In the genomic region with DNA sequence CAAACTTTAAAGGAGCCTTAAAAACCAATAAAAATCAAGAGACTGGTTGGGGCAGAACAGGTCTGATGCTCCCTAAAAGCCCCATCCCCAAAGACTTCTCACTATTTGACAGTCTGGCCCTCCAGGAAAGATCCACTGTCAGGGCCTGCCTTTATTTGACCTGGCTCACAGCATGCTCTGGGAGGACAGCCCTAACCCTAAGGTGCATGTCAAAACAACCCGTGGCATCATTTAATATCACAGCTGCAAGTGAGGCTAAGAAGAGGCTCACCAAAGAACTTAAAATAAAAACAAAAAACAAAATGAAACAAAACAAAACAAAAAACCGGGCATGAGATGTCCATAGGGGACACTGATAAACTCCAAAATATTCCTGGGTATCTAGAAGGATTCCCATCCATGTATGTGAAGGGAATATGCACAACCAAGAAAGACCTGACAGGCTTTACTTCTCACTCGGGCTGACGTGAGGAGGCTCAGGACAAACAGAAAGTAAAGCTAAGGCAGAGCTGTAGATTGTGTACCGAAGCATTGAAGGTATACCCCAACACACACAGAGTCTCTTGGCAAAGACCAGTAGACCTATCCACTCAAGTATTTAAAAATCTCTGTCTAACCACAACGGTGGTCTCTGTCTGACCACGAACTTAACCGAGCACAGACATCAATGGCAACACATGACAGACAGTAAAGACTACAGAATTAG, we compare ENCODE assay signal across 10 cellular contexts. TPM values are rescaled to one million over a fixed set of nuclear protein-coding genes. Genes with fewer than 3 reads are reported as not detected.
DNase-seq lines count a peak whose midpoint lies in the region; ATAC-seq and TF ChIP-seq lines count a peak whose summit lies in the region.
"Had no signal": no experiment of that assay in that cellular context is flagged by ENCODE, and none has a peak within 500 bp of the region (broad histone marks: within the 10 kb centered on the region; RNA-seq: fewer than 3 reads in every experiment).

No MANE protein-coding gene starts in this region.

- H3K9me3 Mint-ChIP-seq in HFFc6: no peaks in the 10 kb centered on the region
- H3K9me3 Mint-ChIP-seq: mesothelial cell of epicardium had no signal

- peak overlapping the region; percentile 23 for H3K4me3 ChIP-seq in OCI-LY1 (ENCODE audit: low read depth, low read length, poor library complexity, severe bottlenecking)
- H3K4me3 ChIP-seq in mononuclear cell (ENCODE audit: low read length): peak overlapping the region; percentile 7
- H3K4me3 ChIP-seq in upper lobe of left lung: no peak overlapping the region
- H3K4me3 ChIP-seq: suprapubic skin had no signal

- peak overlapping the region; percentile 39 for H3K4me2 ChIP-seq in OCI-LY1 (ENCODE audit: low read length)

- peak; percentile 45 for ATAC-seq in GM18858 (IDR thresholded peaks at IDR 0.05; ENCODE audit: unreplicated experiment)
- no peak for ATAC-seq in upper lobe of left lung (ENCODE audit: low FRiP score in 2 of 2)

- DNase-seq in HFFc6 (no peak), AG20443 (ENCODE audit: low spot score) (no peak), upper lobe of left lung (no peak), NAMALWA (ENCODE audit: low spot score) (no peak)
- DNase-seq in stimulated activated CD4-positive, alpha-beta T cell treated with anti-CD3 and anti-CD28 coated beads, Interleukin-4, amount 100 ng/mL, for 24 hours: no peak

- TF ChIP-seq POLR2A in upper lobe of left lung (IDR thresholded peaks at IDR 0.05): no peak

- no peak overlapping the region for H3K27ac ChIP-seq in OCI-LY1 (ENCODE audit: low read depth, low read length, poor library complexity, severe bottlenecking)
- no peak overlapping the region for H3K27ac ChIP-seq in upper lobe of left lung
- H3K27ac ChIP-seq: suprapubic skin had no signal

- H4K20me1 ChIP-seq in OCI-LY1 (ENCODE audit: insufficient read depth, low read length): no peaks in the 10 kb centered on the region

- no peak for TF ChIP-seq CTCF in HFFc6 (IDR thresholded peaks at IDR 0.05)
- TF ChIP-seq CTCF in OCI-LY1 (IDR thresholded peaks at IDR 0.05; ENCODE audit: low read length): no peak
- no peak for TF ChIP-seq CTCF in upper lobe of left lung (IDR thresholded peaks at IDR 0.05)

- H3K4me1 ChIP-seq in OCI-LY1 (ENCODE audit: insufficient read depth, low read length, severe bottlenecking): peaks cover 22% of the 10 kb centered on the region
- peaks cover 18% of the 10 kb centered on the region for H3K4me1 ChIP-seq in mononuclear cell (ENCODE audit: insufficient read depth, low read length)
- H3K4me1 ChIP-seq in upper lobe of left lung: no peaks in the 10 kb centered on the region
- H3K4me1 ChIP-seq: suprapubic skin had no signal

- no peaks in the 10 kb centered on the region for H3K27me3 Mint-ChIP-seq in HFFc6 (ENCODE audit: insufficient read depth)

- H3F3A ChIP-seq in OCI-LY1 (ENCODE audit: insufficient read depth, low read length): no peaks in the 10 kb centered on the region

- 53 to 76% methylated on average over 8 of the region's 8 CpGs for WGBS in upper lobe of left lung, 2 donors

- H3K4me1 Mint-ChIP-seq in HFFc6 (ENCODE audit: low read depth): peaks cover 10% of the 10 kb centered on the region
- H3K4me1 Mint-ChIP-seq: mesothelial cell of epicardium had no signal

- H3K36me3 ChIP-seq in OCI-LY1 (ENCODE audit: insufficient read depth, low read length) (no peaks in the 10 kb centered on the region), upper lobe of left lung (peaks cover 0 to 24% (median 5%) of the 10 kb centered on the region in 4 donors)

- no peaks in the 10 kb centered on the region for H3K9me2 ChIP-seq in OCI-LY1 (ENCODE audit: low read depth, low read length)

- H3K9me3 ChIP-seq in OCI-LY1 (ENCODE audit: low read length) (no peaks in the 10 kb centered on the region), mononuclear cell (ENCODE audit: low read depth, low read length) (no peaks in the 10 kb centered on the region), upper lobe of left lung (no peaks in the 10 kb centered on the region)
- H3K9me3 ChIP-seq: suprapubic skin had no signal

- H3K36me3 Mint-ChIP-seq in HFFc6 (ENCODE audit: low read depth): no peaks in the 10 kb centered on the region

- no peak for TF ChIP-seq EP300 in upper lobe of left lung (IDR thresholded peaks at IDR 0.05)

- no peak overlapping the region for H3K27ac Mint-ChIP-seq in HFFc6
- H3K27ac Mint-ChIP-seq: mesothelial cell of epicardium had no signal

- peak overlapping the region; percentile 9; the same call in 1 of the 2 replicates for H3K4me3 Mint-ChIP-seq in HFFc6
- H3K4me3 Mint-ChIP-seq: mesothelial cell of epicardium had no signal

- H3K9ac ChIP-seq in OCI-LY1 (ENCODE audit: low read length): no peak overlapping the region; the same call in 1 of the 2 replicates

- no peak overlapping the region for H2AFZ ChIP-seq in OCI-LY1 (ENCODE audit: low read length)

- no peaks in the 10 kb centered on the region for H3K79me2 ChIP-seq in OCI-LY1 (ENCODE audit: insufficient read depth, low read length)

- H3K27me3 ChIP-seq in OCI-LY1 (ENCODE audit: insufficient read depth, low read length) (no peaks in the 10 kb centered on the region), mononuclear cell (ENCODE audit: insufficient read depth, low read length) (no peaks in the 10 kb centered on the region), upper lobe of left lung (no peaks in the 10 kb centered on the region)
- H3K27me3 ChIP-seq: suprapubic skin had no signal

RNA-seq across cellular contexts. Expression of gene AHI1, which starts 57.3 kb away (rescaled TPM):
- total RNA-seq in HFFc6 (2021; fragmentation: NEBNext Ultra II Directional; extraction: Animal tissue kit (Norgen Biotek cat#: 25700)): 10 to 100 TPM; 14.6 to 19.1 (median 17.0) TPM
- 14.1 TPM for total RNA-seq in mononuclear cell
- 10 to 100 TPM; 17.1 to 57.6 (median 40.3) TPM for total RNA-seq in upper lobe of left lung

Comparison
In these comparisons a context has a peak if more than half of its experiments do, and no peak if none do; other contexts are left out.
1. H3K4me3 ChIP-seq: peak in OCI-LY1 (single experiment) and mononuclear cell (single experiment); none in upper lobe of left lung (0 of 4).